8 cellular contexts compared by ENCODE assay signal in genomic region chr2:55618025-55618648, GRCh38. TPM values are rescaled to one million over a fixed set of nuclear protein-coding genes. Genes with fewer than 3 reads are reported as not detected.
A peak's percentile ranks its signal among the peaks of the same experiment; 100 is the strongest.
DNase-seq lines count a peak whose midpoint lies in the region; ATAC-seq and TF ChIP-seq lines count a peak whose summit lies in the region.

No MANE protein-coding gene starts in this region.

- peak; percentile 4 for ATAC-seq in GM21528 (IDR thresholded peaks at IDR 0.05; ENCODE audit: low FRiP score, unreplicated experiment)

- peaks cover 49% of the 10 kb centered on the region for H3K36me3 ChIP-seq in OCI-LY1 (ENCODE audit: insufficient read depth, low read length)
- peaks cover 0 to 5% of the 10 kb centered on the region in 2 donors for H3K36me3 ChIP-seq in esophagus (ENCODE audit: control insufficient read depth in 2 of 2, insufficient read depth in 2 of 2, low read length in 1 of 2)
- peaks cover 28% of the 10 kb centered on the region for H3K36me3 ChIP-seq in neutrophil

- no peaks in the 10 kb centered on the region for H3K9me2 ChIP-seq in OCI-LY1 (ENCODE audit: low read depth, low read length)

- WGBS in esophagus, 2 donors: 0% methylated on average over 26 of the region's 26 CpGs

- no peaks in the 10 kb centered on the region for H3K27me3 ChIP-seq in OCI-LY1 (ENCODE audit: insufficient read depth, low read length)
- no peaks in the 10 kb centered on the region for H3K27me3 ChIP-seq in esophagus (ENCODE audit: control insufficient read depth in 1 of 2, insufficient read depth in 2 of 2, low read length in 2 of 2)
- H3K27me3 ChIP-seq in neutrophil: no peaks in the 10 kb centered on the region

- H3K27ac ChIP-seq in OCI-LY1 (ENCODE audit: low read depth, low read length, poor library complexity, severe bottlenecking) (peak overlapping the region; percentile 83), esophagus (ENCODE audit: low read depth in 2 of 2, low read length in 1 of 2) (peak overlapping the region; percentile 95 to 99), neutrophil (peak overlapping the region; percentile 90)

- H3K9ac ChIP-seq in OCI-LY1 (ENCODE audit: low read length): peak overlapping the region; percentile 95

- H3K4me1 ChIP-seq in OCI-LY1 (ENCODE audit: insufficient read depth, low read length, severe bottlenecking) (peaks cover 53% of the 10 kb centered on the region), esophagus (ENCODE audit: control insufficient read depth in 2 of 2, insufficient read depth in 2 of 2, low read length in 1 of 2) (peaks cover 0 to 11% of the 10 kb centered on the region in 2 donors), neutrophil (ENCODE audit: control insufficient read depth in 1 of 2, insufficient read depth in 1 of 2, low read depth in 1 of 2, low read length in 1 of 2) (peaks cover 26 to 48% of the 10 kb centered on the region in 2 experiments)

- peak; percentile 4; the same call in 1 of the 2 replicates for TF ChIP-seq CTCF in OCI-LY1 (IDR thresholded peaks at IDR 0.05; ENCODE audit: low read length)
- TF ChIP-seq CTCF in neutrophil (IDR thresholded peaks at IDR 0.05): no peak

- H3F3A ChIP-seq in OCI-LY1 (ENCODE audit: insufficient read depth, low read length): no peaks in the 10 kb centered on the region

- DNase-seq in DMS114 treated with DMSO at 0.1 percent for 48 hours (lab: John Stamatoyannopoulos, UW; ENCODE audit: unreplicated experiment) (peak; percentile 48), dermis blood vessel endothelial cell (no peak)
- no peak for DNase-seq in stimulated activated CD4-positive, alpha-beta T cell treated with anti-CD3 and anti-CD28 coated beads, Interleukin-12 subunit alpha, Interleukin-12 subunit beta, amount 100 ng/mL, for 4 hours
- no peak for DNase-seq in activated CD4-positive, alpha-beta T cell treated with anti-CD3 and anti-CD28 coated beads, Interleukin-2, amount 50 U/mL, for 1 hour

- H2AFZ ChIP-seq in OCI-LY1 (ENCODE audit: low read length): no peak overlapping the region

- H3K4me2 ChIP-seq in OCI-LY1 (ENCODE audit: low read length): peak overlapping the region; percentile 78

- 0 out of 2 replicates have a peak, but pooled peaks cover 2% of the 10 kb centered on the region for H4K20me1 ChIP-seq in OCI-LY1 (ENCODE audit: insufficient read depth, low read length)

- H3K9me3 ChIP-seq in OCI-LY1 (ENCODE audit: low read length) (no peaks in the 10 kb centered on the region), esophagus (ENCODE audit: control insufficient read depth in 2 of 2, insufficient read depth in 1 of 2, low read depth in 1 of 2, low read length in 1 of 2) (no peaks in the 10 kb centered on the region), neutrophil (no peaks in the 10 kb centered on the region)

- peak overlapping the region; percentile 98 for H3K4me3 ChIP-seq in OCI-LY1 (ENCODE audit: low read depth, low read length, poor library complexity, severe bottlenecking)
- H3K4me3 ChIP-seq in esophagus (ENCODE audit: low read depth in 1 of 2, low read length in 2 of 2): peak overlapping the region; percentile 100
- H3K4me3 ChIP-seq in neutrophil (ENCODE audit: low read depth in 1 of 2, low read length in 1 of 2): peak overlapping the region; percentile 80 to 88

- peaks cover 95% of the 10 kb centered on the region for H3K79me2 ChIP-seq in OCI-LY1 (ENCODE audit: insufficient read depth, low read length)

RNA-seq across cellular contexts. Expression of gene PPP4R3B, which starts 0.7 kb away (rescaled TPM):
- polyA plus RNA-seq in esophagus: 10 to 100 TPM; 20.9 to 21.8 TPM
- total RNA-seq in dermis blood vessel endothelial cell: 52.2 and 62.6 TPM in 2 replicates
